19 cellular contexts compared by ENCODE assay signal in the genomic region with DNA sequence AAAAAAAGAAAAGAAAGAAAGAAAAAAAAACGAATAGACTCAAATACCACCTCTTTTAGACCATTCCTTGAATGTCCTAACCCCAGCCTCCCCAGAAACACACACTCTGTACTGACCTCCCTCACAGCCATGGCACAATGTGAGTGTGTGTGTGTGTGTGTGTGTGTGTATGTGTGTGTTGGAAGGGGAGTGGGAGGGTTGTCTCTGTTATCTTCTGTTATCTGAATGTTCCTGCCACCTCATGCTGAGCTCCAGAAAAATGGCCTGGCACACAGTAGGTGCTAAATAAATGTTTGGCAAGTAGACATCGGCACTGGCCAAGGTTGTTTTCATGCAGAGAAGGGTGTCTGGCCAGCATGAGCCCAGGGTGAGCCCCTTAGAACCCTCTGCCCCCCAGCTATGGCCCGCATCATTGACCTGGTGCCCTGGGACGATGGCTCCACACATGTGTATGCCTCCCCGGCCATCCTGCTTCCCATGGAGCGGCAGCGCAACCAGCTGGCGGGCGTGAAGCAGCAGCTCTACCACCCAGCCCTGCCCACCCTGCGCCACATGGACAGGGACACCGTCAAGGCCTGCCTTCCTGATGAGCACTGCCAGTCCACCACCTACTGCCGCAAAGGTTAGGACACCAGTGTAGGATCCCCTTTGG. TPM values are rescaled to one million over a fixed set of nuclear protein-coding genes. Genes with fewer than 3 reads are reported as not detected.
DNase-seq lines count a peak whose midpoint lies in the region; ATAC-seq and TF ChIP-seq lines count a peak whose summit lies in the region.
"Had no signal": no experiment of that assay in that cellular context is flagged by ENCODE, and none has a peak within 500 bp of the region (broad histone marks: within the 10 kb centered on the region; RNA-seq: fewer than 3 reads in every experiment).

No MANE protein-coding gene starts in this region.

- H3K9me3 ChIP-seq in right atrium auricular region (no peaks in the 10 kb centered on the region), Panc1 (ENCODE audit: control insufficient read depth, insufficient read depth, low read depth, low read length) (no peaks in the 10 kb centered on the region), uterus (no peaks in the 10 kb centered on the region)
- H3K9me3 ChIP-seq: Caco-2, thyroid gland had no signal

- ATAC-seq in Right ventricle myocardium inferior (peak; percentile 17), Panc1 (peak; percentile 84), esophagus mucosa (peak; percentile 25), HG02852 (IDR thresholded peaks at IDR 0.05; ENCODE audit: unreplicated experiment) (no peak)
- ATAC-seq in stimulated activated effector memory CD8-positive, alpha-beta T cell treated with anti-CD3 and anti-CD28 coated beads, Interleukin-12 subunit alpha, Interleukin-12 subunit beta, amount 100 ng/mL, for 72 hours, result peak; percentile 24
- ATAC-seq: activated CD8-positive, alpha-beta T cell treated with anti-CD3 and anti-CD28 coated beads, Interleukin-2, amount 10 ng/mL, durations not matched to agents 7 days and 5 days; natural killer cell treated with Interleukin-12 subunit alpha and Interleukin-12 subunit beta and Interleukin-15 and Interleukin-18, amount 100 ng/mL, for 72 hours had no signal

- no peak overlapping the region for H3K27ac Mint-ChIP-seq in stimulated activated effector memory CD8-positive, alpha-beta T cell treated with anti-CD3 and anti-CD28 coated beads, Interleukin-12 subunit alpha, Interleukin-12 subunit beta, amount 100 ng/mL, for 72 hours
- H3K27ac Mint-ChIP-seq: activated CD8-positive, alpha-beta T cell treated with anti-CD3 and anti-CD28 coated beads, Interleukin-2, amount 10 ng/mL, durations not matched to agents 7 days and 5 days; natural killer cell treated with Interleukin-12 subunit alpha and Interleukin-12 subunit beta and Interleukin-15 and Interleukin-18, amount 100 ng/mL, for 72 hours had no signal

- peaks cover 5% of the 10 kb centered on the region for H3K36me3 Mint-ChIP-seq in stimulated activated effector memory CD8-positive, alpha-beta T cell treated with anti-CD3 and anti-CD28 coated beads, Interleukin-12 subunit alpha, Interleukin-12 subunit beta, amount 100 ng/mL, for 72 hours
- H3K36me3 Mint-ChIP-seq: natural killer cell treated with Interleukin-12 subunit alpha and Interleukin-12 subunit beta and Interleukin-15 and Interleukin-18, amount 100 ng/mL, for 72 hours had no signal

- H3K27me3 ChIP-seq in right atrium auricular region (no peaks in the 10 kb centered on the region), Panc1 (ENCODE audit: control insufficient read depth, insufficient read depth, low read length) (no peaks in the 10 kb centered on the region), uterus (no peaks in the 10 kb centered on the region)
- H3K27me3 ChIP-seq: thyroid gland had no signal

- POLR2A ChIA-PET in Panc1 (lab: Charles Lee), result no interaction called here

- intact Hi-C loops in Right ventricle myocardium inferior (cut with DNase I) (no loop called here), Panc1 (cut with micrococcal nuclease; ENCODE audit: unreplicated experiment) (no loop called here), uterus (cut with DNase I; ENCODE audit: low total_unique reads) (no loop called here)

- H3K27ac ChIP-seq in right atrium auricular region (no peak overlapping the region), Panc1 (ENCODE audit: low read length) (no peak overlapping the region), uterus (no peak overlapping the region)
- H3K27ac ChIP-seq: epithelial cell of prostate, thyroid gland had no signal

- H3K4me3 Mint-ChIP-seq in stimulated activated effector memory CD8-positive, alpha-beta T cell treated with anti-CD3 and anti-CD28 coated beads, Interleukin-12 subunit alpha, Interleukin-12 subunit beta, amount 100 ng/mL, for 72 hours, result no peak overlapping the region
- H3K4me3 Mint-ChIP-seq: activated CD8-positive, alpha-beta T cell treated with anti-CD3 and anti-CD28 coated beads, Interleukin-2, amount 10 ng/mL, durations not matched to agents 7 days and 5 days; natural killer cell treated with Interleukin-12 subunit alpha and Interleukin-12 subunit beta and Interleukin-15 and Interleukin-18, amount 100 ng/mL, for 72 hours had no signal

- H3K4me1 Mint-ChIP-seq in stimulated activated effector memory CD8-positive, alpha-beta T cell treated with anti-CD3 and anti-CD28 coated beads, Interleukin-12 subunit alpha, Interleukin-12 subunit beta, amount 100 ng/mL, for 72 hours, result peaks cover 3% of the 10 kb centered on the region

- H3K9me3 Mint-ChIP-seq in stimulated activated effector memory CD8-positive, alpha-beta T cell treated with anti-CD3 and anti-CD28 coated beads, Interleukin-12 subunit alpha, Interleukin-12 subunit beta, amount 100 ng/mL, for 72 hours, result no peaks in the 10 kb centered on the region
- H3K9me3 Mint-ChIP-seq: natural killer cell treated with Interleukin-12 subunit alpha and Interleukin-12 subunit beta and Interleukin-15 and Interleukin-18, amount 100 ng/mL, for 72 hours had no signal

- H3K4me1 ChIP-seq in right atrium auricular region (peaks cover 0 to 14% of the 10 kb centered on the region in 2 donors), Panc1 (ENCODE audit: control insufficient read depth, insufficient read depth, low read length) (no peaks in the 10 kb centered on the region), uterus (no peaks in the 10 kb centered on the region)
- H3K4me1 ChIP-seq: thyroid gland had no signal

- peak; percentile 63 for DNase-seq in Right ventricle myocardium inferior (ENCODE audit: missing footprints)
- DNase-seq in right atrium auricular region (ENCODE audit: low spot score), result no peak
- DNase-seq in Panc1 (ENCODE audit: low read depth, low spot score), result no peak
- DNase-seq in stimulated activated effector memory CD8-positive, alpha-beta T cell treated with anti-CD3 and anti-CD28 coated beads, Interleukin-12 subunit alpha, Interleukin-12 subunit beta, amount 100 ng/mL, for 72 hours (ENCODE audit: low spot score in 2 of 2), result no peak
- DNase-seq in activated T-cell treated with anti-CD3 and anti-CD28 coated beads for 4 hours, result no peak
- DNase-seq in uterus, result no peak
- DNase-seq: activated CD8-positive, alpha-beta T cell treated with anti-CD3 and anti-CD28 coated beads, Interleukin-2, amount 10 ng/mL, durations not matched to agents 7 days and 5 days; activated effector memory CD4-positive, alpha-beta T cell treated with Interleukin-2 at 50 U/mL for 16 hours; anterior cingulate cortex; head of caudate nucleus; MV-4-11; NCI-H2081 treated with DMSO at 0.1 percent for 48 hours; thyroid gland had no signal

- in situ Hi-C loops in Panc1 (cut with HindIII; ENCODE audit: low pct_unique_long_range_greater_than_20kb, low sequenced_read_pairs), result no loop called here

- TF ChIP-seq CTCF in right atrium auricular region (IDR thresholded peaks at IDR 0.05) (peak in 1 of 2 donors; percentile 25), Panc1 (IDR thresholded peaks at IDR 0.05) (no peak), uterus (IDR thresholded peaks at IDR 0.05) (no peak)

- no peak for TF ChIP-seq POLR2A in uterus (IDR thresholded peaks at IDR 0.05)

- no peak overlapping the region for H3K4me3 ChIP-seq in right atrium auricular region
- no peak overlapping the region for H3K4me3 ChIP-seq in Panc1 (ENCODE audit: low read depth in 2 of 2, low read length in 2 of 2)
- no peak overlapping the region for H3K4me3 ChIP-seq in uterus
- H3K4me3 ChIP-seq: lung, thyroid gland had no signal

- CTCF ChIA-PET in Panc1 (lab: Charles Lee), result no interaction called here

- no TSS peak for BruUV-seq in Panc1 (replicated peaks; lab: Mats Ljungman, UMichigan)

- H3K36me3 ChIP-seq in right atrium auricular region, result no peaks in the 10 kb centered on the region
- H3K36me3 ChIP-seq in Panc1 (ENCODE audit: control insufficient read depth, insufficient read depth, low read length), result no peaks in the 10 kb centered on the region
- no peaks in the 10 kb centered on the region for H3K36me3 ChIP-seq in uterus
- H3K36me3 ChIP-seq: thyroid gland had no signal

RNA-seq across cellular contexts. Expression of a gene that starts 6.6 kb away (rescaled TPM):
- not detected for total RNA-seq in Right ventricle myocardium inferior
- not detected for total RNA-seq in right atrium auricular region
- not detected for total RNA-seq in Panc1 (2021; ENCODE audit: unreplicated experiment)
- not detected for polyA plus RNA-seq in Panc1 (2012; ENCODE audit: insufficient read length)
- total RNA-seq in esophagus mucosa, result 0.32 TPM
- not detected for total RNA-seq in uterus
- total RNA-seq: activated CD8-positive, alpha-beta T cell treated with anti-CD3 and anti-CD28 coated beads, Interleukin-2, amount 10 ng/mL, durations not matched to agents 7 days and 5 days; Caco-2; natural killer cell treated with Interleukin-12 subunit alpha and Interleukin-12 subunit beta and Interleukin-15 and Interleukin-18, amount 100 ng/mL, for 72 hours had no signal

RNA-seq across cellular contexts. Expression of a gene that starts 22.9 kb away (rescaled TPM):
- 7.0 TPM for total RNA-seq in Right ventricle myocardium inferior
- 1 to 10 TPM; 5.1 to 6.6 TPM for total RNA-seq in right atrium auricular region
- 6.5 TPM for total RNA-seq in Panc1 (2021; ENCODE audit: unreplicated experiment)
- polyA plus RNA-seq in Panc1 (2012; ENCODE audit: insufficient read length), result 7.0 TPM
- 5.1 TPM for total RNA-seq in esophagus mucosa
- 10 to 100 TPM in 1 of 4 donors, 1 to 10 TPM in 3; 5.4 to 11.5 (median 6.9) TPM for total RNA-seq in uterus

RNA-seq across cellular contexts. Expression of a gene that starts 23.7 kb away (rescaled TPM):
- total RNA-seq in Right ventricle myocardium inferior, result 36.2 TPM
- 10 to 100 TPM; 32.2 to 43.2 TPM for total RNA-seq in right atrium auricular region
- total RNA-seq in Panc1 (2021; ENCODE audit: unreplicated experiment), result 58.2 TPM
- polyA plus RNA-seq in Panc1 (2012; ENCODE audit: insufficient read length), result 63.6 TPM
- total RNA-seq in esophagus mucosa, result 26.3 TPM
- 10 to 100 TPM in 2 of 4 donors, 1 to 10 TPM in 2; 2.0 to 34.9 (median 14.9) TPM for total RNA-seq in uterus

RNA-seq across cellular contexts. Expression of a gene that starts 48.0 kb away (rescaled TPM):
- total RNA-seq in Right ventricle myocardium inferior (70.3 TPM), right atrium auricular region (10 to 100 TPM; 36.9 to 52.3 TPM), Panc1 (2021; ENCODE audit: unreplicated experiment) (10.9 TPM), esophagus mucosa (4.6 TPM), uterus (10 to 100 TPM in 1 of 4 donors, 1 to 10 TPM in 1, under 1 TPM in 2; under 0.01 to 12.5 (median 2.6) TPM)
- 14.9 TPM for polyA plus RNA-seq in Panc1 (2012; ENCODE audit: insufficient read length)
